Comparison of ENCODE assay signal across 10 cellular contexts in genomic region chr13:52849727-52850395, GRCh38. TPM values are rescaled to one million over a fixed set of nuclear protein-coding genes. Genes with fewer than 3 reads are reported as not detected.
DNase-seq lines count a peak whose midpoint lies in the region; ATAC-seq and TF ChIP-seq lines count a peak whose summit lies in the region.
"Had no signal": no experiment of that assay in that cellular context is flagged by ENCODE, and none has a peak within 500 bp of the region (broad histone marks: within the 10 kb centered on the region; RNA-seq: fewer than 3 reads in every experiment).

No MANE protein-coding gene starts in this region.

- H3K9me3 Mint-ChIP-seq in activated naive CD8-positive, alpha-beta T cell treated with anti-CD3 and anti-CD28 coated beads, Interleukin-2, amount 50 U/mL, for 24 hours: no peaks in the 10 kb centered on the region

- H3K4me1 Mint-ChIP-seq in activated naive CD8-positive, alpha-beta T cell treated with anti-CD3 and anti-CD28 coated beads, Interleukin-2, amount 50 U/mL, for 24 hours: peaks cover 22% of the 10 kb centered on the region

- no peaks in the 10 kb centered on the region for H4K20me1 ChIP-seq in neural cell (ENCODE audit: insufficient read depth)

- peaks cover 52% of the 10 kb centered on the region for H3K27me3 ChIP-seq in H7 (ENCODE audit: control insufficient read depth, insufficient read depth, low read length)
- peaks cover 98% of the 10 kb centered on the region for H3K27me3 ChIP-seq in neural cell (ENCODE audit: insufficient read depth, low read depth, low read length)
- H3K27me3 ChIP-seq: testis had no signal

- peaks cover 7% of the 10 kb centered on the region for H3K36me3 Mint-ChIP-seq in activated naive CD8-positive, alpha-beta T cell treated with anti-CD3 and anti-CD28 coated beads, Interleukin-2, amount 50 U/mL, for 24 hours (ENCODE audit: low read depth)

- TF ChIP-seq EP300 in neural cell (conservative IDR thresholded peaks at IDR 0.05; ENCODE audit: poor library complexity, severe bottlenecking): no peak

- no peak overlapping the region for H3K27ac ChIP-seq in neural cell (ENCODE audit: low read length)
- H3K27ac ChIP-seq: testis had no signal

- peak overlapping the region; percentile 83 for H3K4me2 ChIP-seq in neural cell (ENCODE audit: low read length)

- H3K9me2 ChIP-seq in neural cell (ENCODE audit: insufficient read depth, low read length): no peaks in the 10 kb centered on the region

- H3K9ac ChIP-seq in neural cell (ENCODE audit: low read length): no peak overlapping the region

- H3K4me3 ChIP-seq in H7 (ENCODE audit: insufficient read depth, low read depth, low read length) (peak overlapping the region; percentile 56), neural cell (ENCODE audit: low read length) (peak overlapping the region; percentile 69)

- H2AFZ ChIP-seq in neural cell (ENCODE audit: low read depth, low read length): no peak overlapping the region

- ATAC-seq in activated naive CD8-positive, alpha-beta T cell treated with anti-CD3 and anti-CD28 coated beads, Interleukin-2, amount 50 U/mL, for 24 hours: no peak
- no peak for ATAC-seq in GM18498 (IDR thresholded peaks at IDR 0.05; ENCODE audit: unreplicated experiment)

- peak overlapping the region; percentile 34 for H3K4me3 Mint-ChIP-seq in activated naive CD8-positive, alpha-beta T cell treated with anti-CD3 and anti-CD28 coated beads, Interleukin-2, amount 50 U/mL, for 24 hours

- no peaks in the 10 kb centered on the region for H3K79me2 ChIP-seq in neural cell (replicated peaks; ENCODE audit: insufficient read depth, low read length)

- no peak for TF ChIP-seq CTCF in neural cell (IDR thresholded peaks at IDR 0.05; ENCODE audit: poor library complexity, severe bottlenecking)

- peaks cover 6% of the 10 kb centered on the region for H3F3A ChIP-seq in neural cell (ENCODE audit: insufficient read depth, low read length, poor library complexity, severe bottlenecking)

- H3K27ac Mint-ChIP-seq in activated naive CD8-positive, alpha-beta T cell treated with anti-CD3 and anti-CD28 coated beads, Interleukin-2, amount 50 U/mL, for 24 hours: no peak overlapping the region

- H3K27me3 Mint-ChIP-seq in activated naive CD8-positive, alpha-beta T cell treated with anti-CD3 and anti-CD28 coated beads, Interleukin-2, amount 50 U/mL, for 24 hours: peaks cover 67% of the 10 kb centered on the region

- no peak for TF ChIP-seq RAD21 in neural cell (conservative IDR thresholded peaks at IDR 0.05)

- DNase-seq in D341Med (ENCODE audit: low spot score) (peak; percentile 53), H7 (peak; percentile 75), LoVo (ENCODE audit: low spot score) (no peak), HT-29 (ENCODE audit: low spot score) (no peak)
- DNase-seq in activated naive CD8-positive, alpha-beta T cell treated with anti-CD3 and anti-CD28 coated beads, Interleukin-2, amount 50 U/mL, for 24 hours: no peak

- H3K36me3 ChIP-seq in H7 (replicated peaks; ENCODE audit: control insufficient read depth, insufficient read depth, low read length): no peaks in the 10 kb centered on the region
- no peaks in the 10 kb centered on the region for H3K36me3 ChIP-seq in neural cell (ENCODE audit: insufficient read depth, low read length)

- peaks cover 14% of the 10 kb centered on the region for H3K9me3 ChIP-seq in neural cell (ENCODE audit: low read length)
- H3K9me3 ChIP-seq: testis had no signal

TF ChIP-seq in neural cell, 6 proteins besides CTCF, POLR2A, EP300 and RAD21:
- TF ChIP-seq SMC3 (conservative IDR thresholded peaks at IDR 0.05; ENCODE audit: poor library complexity) (no peak), MXI1 (conservative IDR thresholded peaks at IDR 0.05; ENCODE audit: poor library complexity, severe bottlenecking) (no peak), POLR2AphosphoS5 (IDR thresholded peaks at IDR 0.05) (no peak), TAF1 (IDR thresholded peaks at IDR 0.05; ENCODE audit: low read depth) (no peak), EZH2 (IDR thresholded peaks at IDR 0.05; ENCODE audit: borderline replicate concordance, insufficient read depth, low read length, poor library complexity, severe bottlenecking) (no peak)
- TF ChIP-seq, protein P1, sequence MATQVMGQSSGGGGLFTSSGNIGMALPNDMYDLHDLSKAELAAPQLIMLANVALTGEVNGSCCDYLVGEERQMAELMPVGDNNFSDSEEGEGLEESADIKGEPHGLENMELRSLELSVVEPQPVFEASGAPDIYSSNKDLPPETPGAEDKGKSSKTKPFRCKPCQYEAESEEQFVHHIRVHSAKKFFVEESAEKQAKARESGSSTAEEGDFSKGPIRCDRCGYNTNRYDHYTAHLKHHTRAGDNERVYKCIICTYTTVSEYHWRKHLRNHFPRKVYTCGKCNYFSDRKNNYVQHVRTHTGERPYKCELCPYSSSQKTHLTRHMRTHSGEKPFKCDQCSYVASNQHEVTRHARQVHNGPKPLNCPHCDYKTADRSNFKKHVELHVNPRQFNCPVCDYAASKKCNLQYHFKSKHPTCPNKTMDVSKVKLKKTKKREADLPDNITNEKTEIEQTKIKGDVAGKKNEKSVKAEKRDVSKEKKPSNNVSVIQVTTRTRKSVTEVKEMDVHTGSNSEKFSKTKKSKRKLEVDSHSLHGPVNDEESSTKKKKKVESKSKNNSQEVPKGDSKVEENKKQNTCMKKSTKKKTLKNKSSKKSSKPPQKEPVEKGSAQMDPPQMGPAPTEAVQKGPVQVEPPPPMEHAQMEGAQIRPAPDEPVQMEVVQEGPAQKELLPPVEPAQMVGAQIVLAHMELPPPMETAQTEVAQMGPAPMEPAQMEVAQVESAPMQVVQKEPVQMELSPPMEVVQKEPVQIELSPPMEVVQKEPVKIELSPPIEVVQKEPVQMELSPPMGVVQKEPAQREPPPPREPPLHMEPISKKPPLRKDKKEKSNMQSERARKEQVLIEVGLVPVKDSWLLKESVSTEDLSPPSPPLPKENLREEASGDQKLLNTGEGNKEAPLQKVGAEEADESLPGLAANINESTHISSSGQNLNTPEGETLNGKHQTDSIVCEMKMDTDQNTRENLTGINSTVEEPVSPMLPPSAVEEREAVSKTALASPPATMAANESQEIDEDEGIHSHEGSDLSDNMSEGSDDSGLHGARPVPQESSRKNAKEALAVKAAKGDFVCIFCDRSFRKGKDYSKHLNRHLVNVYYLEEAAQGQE (IDR thresholded peaks at IDR 0.05; ENCODE audit: borderline replicate concordance): no peak

RNA-seq across cellular contexts. Expression of gene PCDH8, which starts 1.4 kb away (rescaled TPM):
- total RNA-seq in H7 (2014; rRNA removed; shearing (Covaris generic)): 0.83 and 1.6 TPM in 2 replicates
- 2.4 and 6.9 TPM in 2 replicates for polyA plus RNA-seq in neural cell
- polyA minus RNA-seq in neural cell: 4.4 and 6.1 TPM in 2 replicates
- not detected in 2 replicates for total RNA-seq in HT-29 (2014; rRNA removed; shearing (Covaris generic))
- total RNA-seq: activated CD8-positive, alpha-beta memory T cell treated with anti-CD3 and anti-CD28 coated beads for 36 hours; M059J had no signal

Comparison
In these comparisons a context has a peak if more than half of its experiments do, and no peak if none do; other contexts are left out.
1. DNase-seq: peak in D341Med (single experiment) and H7 (single experiment); none in activated naive CD8-positive, alpha-beta T cell treated with anti-CD3 and anti-CD28 coated beads, Interleukin-2, amount 50 U/mL, for 24 hours (single experiment), LoVo (single experiment) and HT-29 (single experiment).